8 cellular contexts compared by ENCODE assay signal in genomic region chr20:48368580-48369021, GRCh38.
DNase-seq lines count a peak whose midpoint lies in the region; ATAC-seq, FAIRE-seq and TF ChIP-seq lines count a peak whose summit lies in the region.
"Not testable (repeated sequence)": the region's sequence is repeated elsewhere in the genome, so short reads cannot be mapped to it uniquely, and the experiment has no call there.

No MANE protein-coding gene starts in this region.

- H3K4me1 ChIP-seq in RWPE2 (ENCODE audit: insufficient read depth, poor library complexity, severe bottlenecking); mesenchymal stem cell (ENCODE audit: control insufficient read depth, insufficient read depth, low read depth, low read length): not testable (repeated sequence)
- peaks cover 0 to 15% (median 5%) of the 10 kb centered on the region in 12 donors for H3K4me1 ChIP-seq in heart left ventricle

- H4K8ac ChIP-seq in mesenchymal stem cell (ENCODE audit: low read length), result not testable (repeated sequence)

- not testable (repeated sequence) for H3K4me3 ChIP-seq in RWPE2 (ENCODE audit: severe bottlenecking); heart left ventricle
- H3K4me3 ChIP-seq in mesenchymal stem cell (ENCODE audit: insufficient read depth in 1 of 2, low read depth in 1 of 2, low read length in 2 of 2), result peak overlapping the region in 1 of 2 experiments; percentile 24

- DNase-seq in C1 segment of cervical spinal cord (lab: John Stamatoyannopoulos, UW) (peak in 8 of 14 donors; percentile 7 to 96 (median 23)), NCI-H1694 treated with DMSO at 0.1 percent for 48 hours (lab: John Stamatoyannopoulos, UW) (peak; percentile 12), cerebellar nuclear complex (lab: John Stamatoyannopoulos, UW) (peak; percentile 78 to 93), heart left ventricle (peak in 1 of 5 donors; percentile 55), retina (peak; percentile 55)
- not testable (repeated sequence) for DNase-seq in RWPE2 (ENCODE audit: low spot score); mesenchymal stem cell; urothelium cell line (ENCODE audit: low spot score)

- H3K36me3 ChIP-seq in RWPE2 (ENCODE audit: low read depth); heart left ventricle; mesenchymal stem cell (ENCODE audit: control insufficient read depth in 1 of 2, insufficient read depth in 2 of 2, low read depth in 1 of 2, low read length in 2 of 2): not testable (repeated sequence)

- H3K18ac ChIP-seq in mesenchymal stem cell (ENCODE audit: low read depth in 1 of 2, low read length in 2 of 2), result not testable (repeated sequence)

- TF ChIP-seq POLR2A in heart left ventricle (IDR thresholded peaks at IDR 0.05), result not testable (repeated sequence)

- H2BK5ac ChIP-seq in mesenchymal stem cell (ENCODE audit: low read depth, low read length, poor library complexity, severe bottlenecking), result not testable (repeated sequence)

- peak overlapping the region; percentile 38 for H3K9ac ChIP-seq in mesenchymal stem cell (ENCODE audit: low read length)

- FAIRE-seq in urothelium cell line (lab: Jason Lieb, UNC), result peak; percentile 46

- H3K79me1 ChIP-seq in mesenchymal stem cell (replicated peaks; ENCODE audit: low read length, poor library complexity, severe bottlenecking), result not testable (repeated sequence)

- ATAC-seq in RWPE2 (ENCODE audit: low read depth) (peak; percentile 62), heart left ventricle (peak in 3 of 4 donors; percentile 69 to 84 (median 77))

- not testable (repeated sequence) for H3K23ac ChIP-seq in mesenchymal stem cell (ENCODE audit: low read length in 2 of 2)

- not testable (repeated sequence) for H3K27me3 ChIP-seq in RWPE2 (ENCODE audit: insufficient read depth, poor library complexity, severe bottlenecking); heart left ventricle
- H3K27me3 ChIP-seq in mesenchymal stem cell (ENCODE audit: control insufficient read depth in 1 of 2, insufficient read depth in 1 of 2, low read length in 2 of 2), result peaks cover 14 to 69% of the 10 kb centered on the region in 2 experiments

- intact Hi-C loops in heart left ventricle (cut with DNase I), result not testable (repeated sequence)

- not testable (repeated sequence) for H2BK12ac ChIP-seq in mesenchymal stem cell (ENCODE audit: low read length in 2 of 2)

- TF ChIP-seq CTCF in RWPE2 (IDR thresholded peaks at IDR 0.05; ENCODE audit: poor library complexity, severe bottlenecking); heart left ventricle (IDR thresholded peaks at IDR 0.05): not testable (repeated sequence)

- not testable (repeated sequence) for H3K4ac ChIP-seq in mesenchymal stem cell (ENCODE audit: low read depth in 1 of 2, low read length in 2 of 2)

- not testable (repeated sequence) for H3K27ac ChIP-seq in RWPE2 (ENCODE audit: poor library complexity, severe bottlenecking); mesenchymal stem cell (ENCODE audit: low read length, poor library complexity, severe bottlenecking)
- peak overlapping the region in 2 of 12 donors; percentile 29 to 60 for H3K27ac ChIP-seq in heart left ventricle

- 39 to 79% (median 45%) methylated on average over 6 to 10 of the region's 10 CpGs for WGBS in heart left ventricle, 4 donors
- 65% methylated on average over 10 of the region's 10 CpGs for WGBS in mesenchymal stem cell

- H3K9me3 ChIP-seq in RWPE2 (ENCODE audit: severe bottlenecking); heart left ventricle: not testable (repeated sequence)
- H3K9me3 ChIP-seq in mesenchymal stem cell (ENCODE audit: control insufficient read depth, low read length), result peaks cover 12% of the 10 kb centered on the region

- H3K14ac ChIP-seq in mesenchymal stem cell (ENCODE audit: low read length in 2 of 2), result not testable (repeated sequence)

- not testable (repeated sequence) for H2BK120ac ChIP-seq in mesenchymal stem cell (ENCODE audit: low read depth, low read length)

- not testable (repeated sequence) for H4K91ac ChIP-seq in mesenchymal stem cell (ENCODE audit: low read length)

- H3K4me2 ChIP-seq in mesenchymal stem cell (ENCODE audit: low read length, poor library complexity, severe bottlenecking), result not testable (repeated sequence)

- not testable (repeated sequence) for H2AFZ ChIP-seq in mesenchymal stem cell (ENCODE audit: low read depth, low read length)

- H2AK5ac ChIP-seq in mesenchymal stem cell (ENCODE audit: low read length, severe bottlenecking), result not testable (repeated sequence)

- not testable (repeated sequence) for H2BK15ac ChIP-seq in mesenchymal stem cell (ENCODE audit: low read depth, poor library complexity, severe bottlenecking)
